Comparison of ENCODE assay signal across 8 cellular contexts in genomic region chr15:83065431-83065830, GRCh38. TPM values are rescaled to one million over a fixed set of nuclear protein-coding genes. Genes with fewer than 3 reads are reported as not detected.
DNase-seq lines count a peak whose midpoint lies in the region; ATAC-seq and TF ChIP-seq lines count a peak whose summit lies in the region.

No MANE protein-coding gene starts in this region.

- H3K79me2 ChIP-seq in H9 (ENCODE audit: insufficient read depth, low read length) = peaks cover 37% of the 10 kb centered on the region; the same call in 1 of the 2 replicates
- peaks cover 66% of the 10 kb centered on the region for H3K79me2 ChIP-seq in SU-DHL-6 (ENCODE audit: insufficient read depth, low read length)

- H4K20me1 ChIP-seq in H9 (ENCODE audit: control insufficient read depth, insufficient read depth, insufficient read length) (no peaks in the 10 kb centered on the region), SU-DHL-6 (ENCODE audit: low read depth, low read length) (peaks cover 38% of the 10 kb centered on the region)

- no peaks in the 10 kb centered on the region for H3K27me3 Mint-ChIP-seq in H9 (ENCODE audit: low read depth)

- H3K4me3 Mint-ChIP-seq in H9 = peak overlapping the region in 1 of 2 experiments; percentile 90; a peak in 4 of 5 replicates

- H3K79me1 ChIP-seq in H9 (ENCODE audit: insufficient read depth, low read depth, low read length, poor library complexity, severe bottlenecking) = peaks cover 4% of the 10 kb centered on the region

- no peak for ATAC-seq in omental fat pad (ENCODE audit: low FRiP score)

- H3K9me3 Mint-ChIP-seq in H9 = peaks cover 10% of the 10 kb centered on the region in 2 experiments

- H3K36me3 ChIP-seq in SU-DHL-6 (ENCODE audit: low read length) = peaks cover 4% of the 10 kb centered on the region; the same call in 1 of the 2 replicates
- no peaks in the 10 kb centered on the region for H3K36me3 ChIP-seq in skeletal muscle satellite cell (ENCODE audit: insufficient read depth, low read length)

- peaks cover 9 to 12% of the 10 kb centered on the region in 2 experiments for H3K4me1 Mint-ChIP-seq in H9

- no peak overlapping the region for H3T11ph ChIP-seq in H9 (ENCODE audit: low read length)

- no peak overlapping the region for H4K5ac ChIP-seq in H9 (ENCODE audit: insufficient read length, low read depth, low read length)

- no peak overlapping the region for H3K4ac ChIP-seq in H9 (ENCODE audit: low read depth, low read length)

- H3K9ac ChIP-seq in H9 (ENCODE audit: extremely low read depth, insufficient read length, low read length) (peak overlapping the region; percentile 34), SU-DHL-6 (ENCODE audit: low read length) (peak overlapping the region; percentile 98), skeletal muscle satellite cell (ENCODE audit: low read depth, low read length) (peak overlapping the region; percentile 97)

- no peaks in the 10 kb centered on the region for H3K27me3 ChIP-seq in H9 (ENCODE audit: insufficient read depth, low read length)
- H3K27me3 ChIP-seq in SU-DHL-6 (ENCODE audit: low read length) = no peaks in the 10 kb centered on the region
- no peaks in the 10 kb centered on the region for H3K27me3 ChIP-seq in skeletal muscle satellite cell (ENCODE audit: control insufficient read depth, insufficient read depth, low read length)

- peaks cover 0 to 8% (median 7%) of the 10 kb centered on the region in 3 experiments; a peak in 4 of 7 replicates for H3K36me3 Mint-ChIP-seq in H9 (ENCODE audit: insufficient read depth in 1 of 3, low read depth in 3 of 3)

- no peaks in the 10 kb centered on the region for H3K9me3 ChIP-seq in H9 (ENCODE audit: control insufficient read depth, low read depth, low read length)
- no peaks in the 10 kb centered on the region for H3K9me3 ChIP-seq in SU-DHL-6 (ENCODE audit: insufficient read depth, low read length)
- no peaks in the 10 kb centered on the region for H3K9me3 ChIP-seq in skeletal muscle satellite cell (replicated peaks; ENCODE audit: low read length)

- H2BK12ac ChIP-seq in H9 (ENCODE audit: insufficient read length, low read depth, low read length) = no peak overlapping the region

- H3K14ac ChIP-seq in H9 (ENCODE audit: insufficient read depth, low read length) = no peak overlapping the region

- no peak overlapping the region for H3K56ac ChIP-seq in H9 (ENCODE audit: insufficient read length, low read depth, low read length)

- no peak for DNase-seq in H9
- no peak for DNase-seq in foreskin fibroblast
- DNase-seq in GOT3 (lab: John Stamatoyannopoulos, UW) = no peak
- no peak for DNase-seq in omental fat pad (ENCODE audit: low spot score)
- no peak for DNase-seq in AG20443 (ENCODE audit: low spot score)
- DNase-seq in NCI-H2171 treated with DMSO at 0.1 percent for 48 hours (lab: John Stamatoyannopoulos, UW) = no peak

- no peak overlapping the region for H3K23ac ChIP-seq in H9 (ENCODE audit: insufficient read length, low read depth, low read length)

- peaks cover 8% of the 10 kb centered on the region; the same call in 1 of the 2 replicates for H3K4me1 ChIP-seq in H9 (ENCODE audit: insufficient read depth, low read length)
- peaks cover 52% of the 10 kb centered on the region for H3K4me1 ChIP-seq in skeletal muscle satellite cell (ENCODE audit: control insufficient read depth, insufficient read depth, low read length)

- H3K27ac Mint-ChIP-seq in H9 = peak overlapping the region in 1 of 3 experiments; percentile 88; a peak in 3 of 7 replicates

- H4K8ac ChIP-seq in H9 (replicated peaks; ENCODE audit: insufficient read length, low read depth, low read length) = no peak overlapping the region

- H3K4me2 ChIP-seq in H9 (ENCODE audit: insufficient read depth, insufficient read length, low read length) (peak overlapping the region; percentile 87), SU-DHL-6 (ENCODE audit: low read depth, low read length, poor library complexity, severe bottlenecking) (peak overlapping the region; percentile 89), skeletal muscle satellite cell (ENCODE audit: low read length) (peak overlapping the region; percentile 87)

- H3K23me2 ChIP-seq in H9 (ENCODE audit: insufficient read length, low read depth, low read length, poor library complexity, severe bottlenecking) = peaks cover 6% of the 10 kb centered on the region

- H4K91ac ChIP-seq in H9 (ENCODE audit: insufficient read length, low read depth, low read length) = no peak overlapping the region

- H3K9me2 ChIP-seq in SU-DHL-6 (replicated peaks; ENCODE audit: insufficient read depth, low read length) = no peaks in the 10 kb centered on the region

- H3K27ac ChIP-seq in H9 (ENCODE audit: insufficient read length, low read depth, low read length) (no peak overlapping the region), SU-DHL-6 (ENCODE audit: low read depth, low read length) (peak overlapping the region; percentile 80)

- no peak overlapping the region for H3K18ac ChIP-seq in H9 (ENCODE audit: insufficient read length, low read depth, low read length)

- no peak overlapping the region for H2BK5ac ChIP-seq in H9 (ENCODE audit: insufficient read length, low read length)

- H2BK15ac ChIP-seq in H9 (ENCODE audit: low read depth, low read length) = no peak overlapping the region

- TF ChIP-seq CTCF in H9 (conservative IDR thresholded peaks at IDR 0.05) (no peak), SU-DHL-6 (IDR thresholded peaks at IDR 0.05; ENCODE audit: insufficient read depth, low read length, poor library complexity, severe bottlenecking) (no peak), foreskin fibroblast (IDR thresholded peaks at IDR 0.05; ENCODE audit: low read depth, low read length) (no peak), omental fat pad (IDR thresholded peaks at IDR 0.05) (no peak)

- no peak overlapping the region for H2BK120ac ChIP-seq in H9 (ENCODE audit: low read depth, low read length, poor library complexity, severe bottlenecking)

- H2BK20ac ChIP-seq in H9 (ENCODE audit: low read depth, low read length, poor library complexity, severe bottlenecking) = no peak overlapping the region

- WGBS in H9 (ENCODE audit: extremely low coverage, insufficient read length, low lambda C conversion rate) = no CpG with 5 or more reads among the region's 3 CpGs

- H2AK5ac ChIP-seq in H9 (ENCODE audit: insufficient read length, low read length) = no peak overlapping the region

- H3K4me3 ChIP-seq in SU-DHL-6 (ENCODE audit: insufficient read depth, low read length, poor library complexity, severe bottlenecking) (peak overlapping the region; percentile 97), foreskin fibroblast (ENCODE audit: low read depth in 1 of 2, low read length in 2 of 2) (peak overlapping the region; percentile 93 to 95), skeletal muscle satellite cell (ENCODE audit: low read length) (peak overlapping the region; percentile 80)

- H3F3A ChIP-seq in SU-DHL-6 (ENCODE audit: insufficient read depth) = peaks cover 5% of the 10 kb centered on the region; the same call in 1 of the 2 replicates

- H2AFZ ChIP-seq in H9 (ENCODE audit: low read length) (no peak overlapping the region), SU-DHL-6 (ENCODE audit: low read depth, low read length, severe bottlenecking) (no peak overlapping the region)

RNA-seq across cellular contexts. Expression of gene BTBD1, which starts 1.6 kb away (rescaled TPM):
- total RNA-seq in H9 (2021) (42.7 and 43.3 TPM in 2 replicates), omental fat pad (100 to 1,000 TPM in 1 of 4 donors, 10 to 100 TPM in 3; 56.9 to 104 (median 84.7) TPM)
- total RNA-seq in skeletal muscle satellite cell (2012; rRNA removed) = 101 and 107 TPM in 2 replicates

RNA-seq across cellular contexts. Expression of gene TM6SF1, which starts 42.0 kb away (rescaled TPM):
- total RNA-seq in H9 (2021) (0.96 and 0.99 TPM in 2 replicates), omental fat pad (10 to 100 TPM in 3 of 4 donors, 1 to 10 TPM in 1; 6.2 to 32.0 (median 16.6) TPM)
- total RNA-seq in skeletal muscle satellite cell (2012; rRNA removed) = 0.44 and 0.51 TPM in 2 replicates

RNA-seq across cellular contexts. Expression of gene C15orf40, which starts 54.0 kb away (rescaled TPM):
- 9.2 and 11.5 TPM in 2 replicates for total RNA-seq in H9 (2021)
- 6.6 and 9.9 TPM in 2 replicates for total RNA-seq in skeletal muscle satellite cell (2012; rRNA removed)
- total RNA-seq in omental fat pad = 10 to 100 TPM in 2 of 4 donors, 1 to 10 TPM in 2; 8.5 to 13.1 (median 10.3) TPM

Comparison
In these comparisons a context has a peak if more than half of its experiments do, and no peak if none do; other contexts are left out.
1. H3K9ac ChIP-seq: peak in every context shown above with its lines; median percentile 98 in SU-DHL-6; 97 in skeletal muscle satellite cell; 34 in H9.